15 cellular contexts compared by ENCODE assay signal in genomic region chr14:103858063-103858820, GRCh38.
"Had no signal": no experiment of that assay in that cellular context is flagged by ENCODE, and none has a peak within 500 bp of the region (broad histone marks: within the 10 kb centered on the region; RNA-seq: fewer than 3 reads in every experiment).

No MANE protein-coding gene starts in this region.

- H3K4me1 Mint-ChIP-seq: immature natural killer cell, memory B cell had no signal

- H3K4me3 Mint-ChIP-seq: activated CD4-positive, alpha-beta T cell treated with anti-CD3 and anti-CD28 coated beads, Interleukin-2, amount 10 ng/mL, durations not matched to agents 7 days and 5 days; activated naive CD8-positive, alpha-beta T cell treated with anti-CD3 and anti-CD28 coated beads for 36 hours; activated T-cell treated with anti-CD3 and anti-CD28 coated beads, Interleukin-2, amount 50 U/mL, for 24 hours; immature natural killer cell; memory B cell; neural crest cell had no signal

- H3K9me3 Mint-ChIP-seq: activated CD4-positive, alpha-beta T cell treated with anti-CD3 and anti-CD28 coated beads, Interleukin-2, amount 10 ng/mL, durations not matched to agents 7 days and 5 days; activated naive CD8-positive, alpha-beta T cell treated with anti-CD3 and anti-CD28 coated beads for 36 hours; activated T-cell treated with anti-CD3 and anti-CD28 coated beads, Interleukin-2, amount 50 U/mL, for 24 hours; immature natural killer cell; memory B cell; neural crest cell had no signal

- H3K27ac ChIP-seq: parathyroid adenoma, tibial artery had no signal

- H3K4me1 ChIP-seq: parathyroid adenoma had no signal

- H3K9me3 ChIP-seq: tibial artery had no signal

- H3K36me3 Mint-ChIP-seq: activated naive CD8-positive, alpha-beta T cell treated with anti-CD3 and anti-CD28 coated beads for 36 hours; immature natural killer cell; memory B cell had no signal

- H3K4me3 ChIP-seq: tibial artery had no signal

- H3K36me3 ChIP-seq: tibial artery had no signal

- DNase-seq: activated CD4-positive, alpha-beta T cell treated with anti-CD3 and anti-CD28 coated beads, Interleukin-2, amount 10 ng/mL, durations not matched to agents 7 days and 5 days; activated CD4-positive, CD25-positive, alpha-beta regulatory T cell; activated effector memory CD4-positive, alpha-beta T cell treated with Interleukin-2 at 50 U/mL for 16 hours; activated naive CD8-positive, alpha-beta T cell treated with anti-CD3 and anti-CD28 coated beads for 36 hours; activated T-cell treated with anti-CD3 and anti-CD28 coated beads, Interleukin-2, amount 50 U/mL, for 24 hours; anterior cingulate cortex; dermis blood vessel endothelial cell; immature natural killer cell; left colon; retina; tibial artery had no signal

- ATAC-seq: esophagus mucosa, left colon had no signal

- H3K27me3 Mint-ChIP-seq: activated CD4-positive, alpha-beta T cell treated with anti-CD3 and anti-CD28 coated beads, Interleukin-2, amount 10 ng/mL, durations not matched to agents 7 days and 5 days; activated naive CD8-positive, alpha-beta T cell treated with anti-CD3 and anti-CD28 coated beads for 36 hours had no signal

- H3K27ac Mint-ChIP-seq: activated CD4-positive, alpha-beta T cell treated with anti-CD3 and anti-CD28 coated beads, Interleukin-2, amount 10 ng/mL, durations not matched to agents 7 days and 5 days; activated naive CD8-positive, alpha-beta T cell treated with anti-CD3 and anti-CD28 coated beads for 36 hours; activated T-cell treated with anti-CD3 and anti-CD28 coated beads, Interleukin-2, amount 50 U/mL, for 24 hours; immature natural killer cell; memory B cell had no signal
